ENCODE assay signal across 29 cellular contexts in the genomic region with DNA sequence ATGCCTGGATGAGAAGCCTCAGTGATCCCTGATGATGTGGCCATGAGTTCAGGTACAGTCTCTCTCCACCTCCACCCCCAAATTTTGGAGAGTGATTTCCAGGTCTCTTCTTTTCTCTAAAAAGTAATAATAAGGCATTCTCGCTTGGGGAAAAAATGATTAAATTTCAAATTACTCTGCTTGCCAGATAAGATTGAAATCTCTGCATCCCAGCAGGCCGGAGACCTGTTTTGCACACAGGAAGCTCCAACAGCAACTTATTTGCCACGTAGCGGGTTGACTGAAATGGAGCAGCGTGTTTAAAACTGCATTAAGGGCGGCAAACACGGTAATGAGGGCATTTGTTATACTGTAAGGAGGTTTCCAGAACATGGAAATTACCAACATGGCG.
DNase-seq lines count a peak whose midpoint lies in the region; ATAC-seq, FAIRE-seq and TF ChIP-seq lines count a peak whose summit lies in the region.
"Had no signal": no experiment of that assay in that cellular context is flagged by ENCODE, and none has a peak within 500 bp of the region (broad histone marks: within the 10 kb centered on the region; RNA-seq: fewer than 3 reads in every experiment).

No MANE protein-coding gene starts in this region.

- CTCF ChIA-PET in AG04450 (lab: Charles Lee): no interaction called here
- CTCF ChIA-PET in PC-9 (lab: Charles Lee): no interaction called here

- H3K18ac ChIP-seq in neuronal stem cell (ENCODE audit: low read length): peak overlapping the region; percentile 69

- H3K14ac ChIP-seq in neuronal stem cell (ENCODE audit: low read length): no peak overlapping the region

- no peaks in the 10 kb centered on the region; the same call in 1 of the 2 replicates for H3K9me3 ChIP-seq in AG04450 (ENCODE audit: control insufficient read depth, insufficient read depth, low read length)
- H3K9me3 ChIP-seq in PC-9 (ENCODE audit: insufficient read depth, low read depth): no peaks in the 10 kb centered on the region
- no peaks in the 10 kb centered on the region for H3K9me3 ChIP-seq in fibroblast of lung (ENCODE audit: control insufficient read depth, insufficient read depth, low read depth, low read length)
- no peaks in the 10 kb centered on the region for H3K9me3 ChIP-seq in neuronal stem cell (replicated peaks in 1 of 2; ENCODE audit: control insufficient read depth in 2 of 2, insufficient read depth in 1 of 2, low read depth in 1 of 2, low read length in 2 of 2)
- H3K9me3 ChIP-seq: A549, colonic mucosa, ovary, suprapubic skin, uterus had no signal

- no peak overlapping the region for H2BK120ac ChIP-seq in neuronal stem cell (ENCODE audit: low read depth, low read length)

- no CpG with 5 or more reads among the region's 8 CpGs for WGBS in neuronal stem cell (ENCODE audit: extremely low coverage in 2 of 2, insufficient read length in 2 of 2, insufficient replicate concordance in 1 of 2), 2 donors

- no peak for ATAC-seq in HG02973 (IDR thresholded peaks at IDR 0.05; ENCODE audit: unreplicated experiment)
- no peak for ATAC-seq in GM21717 (IDR thresholded peaks at IDR 0.05; ENCODE audit: unreplicated experiment)
- ATAC-seq: A549; activated CD8-positive, alpha-beta T cell treated with anti-CD3 and anti-CD28 coated beads for 36 hours; GM12878; HepG2; left lobe of liver; stimulated activated memory B cell treated with anti-CD40 and anti-IgM and Interleukin-4, amounts not matched to agents 10 μg/mL and 1 μg/mL and 100 μg/mL, for 72 hours had no signal

- H3K4me2 ChIP-seq in PC-9 (peak overlapping the region; percentile 55; the same call in 1 of the 2 replicates), fibroblast of lung (ENCODE audit: extremely low read depth, insufficient read depth, low read length) (no peak overlapping the region), neuronal stem cell (ENCODE audit: insufficient read depth, low read length, poor library complexity, severe bottlenecking) (no peak overlapping the region)
- H3K4me2 ChIP-seq: A549 had no signal

- H2AFZ ChIP-seq in PC-9 (no peak overlapping the region), fibroblast of lung (ENCODE audit: low read length) (no peak overlapping the region), neuronal stem cell (ENCODE audit: low read length) (no peak overlapping the region)

- H4K8ac ChIP-seq in neuronal stem cell (ENCODE audit: low read depth, low read length): no peak overlapping the region

- H3K23ac ChIP-seq in neuronal stem cell (ENCODE audit: low read depth, low read length, poor library complexity): no peak overlapping the region

- no peaks in the 10 kb centered on the region for H3K36me3 ChIP-seq in PC-9 (ENCODE audit: low read depth)
- H3K36me3 ChIP-seq in fibroblast of lung (ENCODE audit: control insufficient read depth, insufficient read depth, low read length): no peaks in the 10 kb centered on the region
- H3K36me3 ChIP-seq in neuronal stem cell (replicated peaks in 1 of 2; ENCODE audit: control insufficient read depth in 2 of 2, insufficient read depth in 2 of 2, low read length in 2 of 2): no peaks in the 10 kb centered on the region
- H3K36me3 ChIP-seq: colonic mucosa, ovary, suprapubic skin, uterus had no signal

- H4K20me1 ChIP-seq in PC-9 (ENCODE audit: insufficient read depth) (no peaks in the 10 kb centered on the region), fibroblast of lung (ENCODE audit: control insufficient read depth, extremely low read depth, insufficient read depth, low read length) (no peaks in the 10 kb centered on the region)

- H3K4me3 ChIP-seq in AG04450 (ENCODE audit: low read depth, low read length): no peak overlapping the region
- H3K4me3 ChIP-seq in PC-9: no peak overlapping the region
- no peak overlapping the region for H3K4me3 ChIP-seq in fibroblast of lung (replicated peaks in 1 of 4; ENCODE audit: control extremely low read depth in 1 of 4, insufficient read depth in 1 of 4, low read depth in 3 of 4, low read length in 4 of 4)
- no peak overlapping the region for H3K4me3 ChIP-seq in neuronal stem cell (ENCODE audit: low read length in 2 of 2)
- H3K4me3 ChIP-seq: A549, colonic mucosa, GM12878, ovary, suprapubic skin, uterus had no signal

- POLR2A ChIA-PET in AG04450 (lab: Yijun Ruan, JAX): no interaction called here
- POLR2A ChIA-PET in PC-9 (lab: Charles Lee; ENCODE audit: unreplicated experiment): no interaction called here

- no peaks in the 10 kb centered on the region for H3K9me2 ChIP-seq in PC-9 (ENCODE audit: insufficient read depth)

- H3K79me1 ChIP-seq in neuronal stem cell (ENCODE audit: low read depth, low read length): no peaks in the 10 kb centered on the region

- H3K27ac ChIP-seq in AG04450 (ENCODE audit: low read depth, low read length) (peak overlapping the region; percentile 68), PC-9 (peak overlapping the region; percentile 91), fibroblast of lung (ENCODE audit: insufficient read depth, low read length) (no peak overlapping the region), neuronal stem cell (replicated peaks; ENCODE audit: low read length) (no peak overlapping the region)
- H3K27ac ChIP-seq: A549, colonic mucosa, ovary, suprapubic skin, uterus had no signal

- no TSS peak for BruUV-seq in PC-9 (replicated peaks; lab: Mats Ljungman, UMichigan)

- H3F3A ChIP-seq in PC-9 (ENCODE audit: insufficient read depth, low read depth): peaks cover 23% of the 10 kb centered on the region

- H3K9ac ChIP-seq in fibroblast of lung (ENCODE audit: insufficient read depth, low read length): peak overlapping the region; percentile 1
- no peak overlapping the region for H3K9ac ChIP-seq in neuronal stem cell (ENCODE audit: low read depth, low read length, poor library complexity)

- H2AK5ac ChIP-seq in neuronal stem cell (ENCODE audit: low read depth, low read length): no peak overlapping the region

- H3K27me3 ChIP-seq in AG04450 (ENCODE audit: control insufficient read depth, insufficient read depth, low read length): no peaks in the 10 kb centered on the region
- H3K27me3 ChIP-seq in PC-9 (ENCODE audit: insufficient read depth, low read depth): no peaks in the 10 kb centered on the region
- no peaks in the 10 kb centered on the region for H3K27me3 ChIP-seq in fibroblast of lung (ENCODE audit: control insufficient read depth, insufficient read depth, low read length)
- H3K27me3 ChIP-seq in neuronal stem cell (ENCODE audit: control insufficient read depth in 3 of 3, insufficient read depth in 3 of 3, low read depth in 1 of 3, low read length in 3 of 3): peaks cover 0 to 23% (median 0%) of the 10 kb centered on the region in 3 experiments
- H3K27me3 ChIP-seq: colonic mucosa, ovary, uterus had no signal

- no peak for TF ChIP-seq CTCF in AG04450 (IDR thresholded peaks at IDR 0.05; ENCODE audit: low read depth, low read length)
- TF ChIP-seq CTCF in PC-9 (conservative IDR thresholded peaks at IDR 0.05): no peak
- TF ChIP-seq CTCF in fibroblast of lung (conservative IDR thresholded peaks at IDR 0.05 in 1 of 2, IDR thresholded peaks at IDR 0.05 in 1 of 2; ENCODE audit: low read depth in 1 of 2, low read length in 2 of 2): no peak

- no peak for FAIRE-seq in GM19239 (lab: Jason Lieb, UNC)
- FAIRE-seq: A549, GM12878, H54, HepG2 had no signal

- peaks cover 31% of the 10 kb centered on the region for H3K4me1 ChIP-seq in PC-9 (replicated peaks; ENCODE audit: insufficient read depth)
- peaks cover 10% of the 10 kb centered on the region for H3K4me1 ChIP-seq in fibroblast of lung (ENCODE audit: control insufficient read depth, extremely low read depth, insufficient read depth, low read length)
- peaks cover 6 to 24% of the 10 kb centered on the region in 2 donors for H3K4me1 ChIP-seq in neuronal stem cell (ENCODE audit: control insufficient read depth in 2 of 2, insufficient read depth in 1 of 2, low read depth in 1 of 2, low read length in 2 of 2)
- H3K4me1 ChIP-seq: colonic mucosa, suprapubic skin, uterus had no signal

- no peak overlapping the region for H2BK15ac ChIP-seq in neuronal stem cell (ENCODE audit: low read length)

- H4K91ac ChIP-seq in neuronal stem cell (ENCODE audit: low read depth, low read length, poor library complexity): no peak overlapping the region

- no peaks in the 10 kb centered on the region for H3K79me2 ChIP-seq in PC-9 (ENCODE audit: low read depth)
- H3K79me2 ChIP-seq in fibroblast of lung (ENCODE audit: control insufficient read depth, insufficient read depth, low read length): no peaks in the 10 kb centered on the region

- no peak for DNase-seq in AG04450 (ENCODE audit: low read depth, low spot score)
- no peak for DNase-seq in PC-9
- no peak for DNase-seq in fibroblast of lung (ENCODE audit: low read depth in 2 of 2)
- no peak for DNase-seq in neuronal stem cell (ENCODE audit: low spot score)
- DNase-seq in HUDEP-2 (lab: John Stamatoyannopoulos, UW; ENCODE audit: unreplicated experiment in 76 of 76): no peak
- DNase-seq in GM19239 (ENCODE audit: insufficient read length, low spot score): no peak
- DNase-seq: activated CD8-positive, alpha-beta T cell treated with anti-CD3 and anti-CD28 coated beads for 36 hours; activated naive CD4-positive, alpha-beta T cell treated with anti-CD3 and anti-CD28 coated beads, Interleukin-2, amount 50 U/mL, for 16 hours; colonic mucosa; effector memory CD4-positive, alpha-beta T cell; erythroblast; Kasumi-1; naive B cell; NCI-H1417 treated with DMSO at 0.1 percent for 48 hours; NCI-H2081; NCI-H526 treated with DMSO at 0.1 percent for 48 hours; ovary; SHP77; T-helper 9 cell; uterus had no signal

- H2BK5ac ChIP-seq in neuronal stem cell (ENCODE audit: low read length): no peak overlapping the region

- no peak overlapping the region for H2BK12ac ChIP-seq in neuronal stem cell (ENCODE audit: low read length)

- H3K4ac ChIP-seq in neuronal stem cell (ENCODE audit: low read length): no peak overlapping the region

- intact Hi-C loops in PC-9 (cut with micrococcal nuclease; ENCODE audit: unreplicated experiment): loop anchor here (2.0 to 10.0 kb wide), 2 partner anchors 244 to 610 kb away; no protein-coding TSS in a partner anchor

Comparison
In these comparisons a context has a peak if more than half of its experiments do, and no peak if none do; other contexts are left out.
1. H3K27ac ChIP-seq: peak in AG04450 (single experiment) and PC-9 (single experiment); none in fibroblast of lung (single experiment) and neuronal stem cell (single experiment).